In the genomic region with DNA sequence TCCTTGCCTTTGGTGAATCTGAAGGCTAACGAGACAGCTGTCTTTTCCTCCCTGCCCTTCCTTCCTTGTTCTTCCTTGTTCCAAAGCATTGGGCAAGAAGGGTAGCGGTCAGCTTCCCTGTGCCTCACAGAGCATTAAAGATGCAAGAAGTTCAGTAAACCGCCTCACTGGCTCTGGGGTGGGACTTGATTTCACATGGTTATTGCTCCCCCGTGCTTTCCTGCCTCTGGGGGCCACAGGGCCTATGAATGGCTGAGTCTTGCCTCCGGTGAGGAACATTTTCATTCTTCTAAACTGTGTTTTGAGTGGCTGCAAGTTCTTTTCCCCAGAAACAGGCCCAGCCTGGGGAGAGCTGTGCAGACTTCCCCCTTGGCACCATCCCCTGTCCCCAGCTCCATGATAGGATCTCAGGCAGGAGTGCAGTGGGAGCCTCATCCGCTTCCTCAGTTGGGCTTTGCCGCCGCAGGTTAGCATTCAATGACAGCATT, we compare ENCODE assay signal across 8 cellular contexts. TPM values are rescaled to one million over a fixed set of nuclear protein-coding genes. Genes with fewer than 3 reads are reported as not detected.
DNase-seq lines count a peak whose midpoint lies in the region; ATAC-seq lines count a peak whose summit lies in the region.

No MANE protein-coding gene starts in this region.

- H3K9me3 ChIP-seq in iPS-18c (ENCODE audit: control insufficient read depth, insufficient read depth, low read length) (no peaks in the 10 kb centered on the region), skeletal muscle tissue (ENCODE audit: control insufficient read depth in 3 of 3, low read length in 3 of 3) (no peaks in the 10 kb centered on the region)

- peaks cover 64 to 67% (median 67%) of the 10 kb centered on the region in 3 donors for H3K4me1 ChIP-seq in skeletal muscle tissue (ENCODE audit: control insufficient read depth in 3 of 3, insufficient read depth in 3 of 3, low read length in 3 of 3)

- H3K27ac ChIP-seq in skeletal muscle tissue (ENCODE audit: low read depth, low read length) = peak overlapping the region; percentile 95

- peaks cover 0 to 2% (median 0%) of the 10 kb centered on the region in 3 donors for H3K36me3 ChIP-seq in skeletal muscle tissue (ENCODE audit: control insufficient read depth in 3 of 3, insufficient read depth in 3 of 3, low read length in 3 of 3)

- no peaks in the 10 kb centered on the region for H3K9me3 Mint-ChIP-seq in activated CD4-positive, alpha-beta T cell treated with anti-CD3 and anti-CD28 coated beads, Interleukin-2, amount 10 ng/mL, durations not matched to agents 24 days and 14 days

- DNase-seq in activated CD4-positive, alpha-beta T cell treated with anti-CD3 and anti-CD28 coated beads, Interleukin-2, amount 10 ng/mL, durations not matched to agents 24 days and 14 days = no peak
- DNase-seq in activated CD4-positive, alpha-beta T cell treated with anti-CD3 and anti-CD28 coated beads for 48 hours = no peak
- peak; percentile 73 for DNase-seq in amniotic epithelial cell (ENCODE audit: low read depth)

- no peaks in the 10 kb centered on the region for H3K36me3 Mint-ChIP-seq in activated CD4-positive, alpha-beta T cell treated with anti-CD3 and anti-CD28 coated beads, Interleukin-2, amount 10 ng/mL, durations not matched to agents 24 days and 14 days (ENCODE audit: low read depth)

- peaks cover 46% of the 10 kb centered on the region for H3K4me1 Mint-ChIP-seq in activated CD4-positive, alpha-beta T cell treated with anti-CD3 and anti-CD28 coated beads, Interleukin-2, amount 10 ng/mL, durations not matched to agents 24 days and 14 days

- H3K4me3 Mint-ChIP-seq in activated CD4-positive, alpha-beta T cell treated with anti-CD3 and anti-CD28 coated beads, Interleukin-2, amount 10 ng/mL, durations not matched to agents 24 days and 14 days = peak overlapping the region; percentile 89

- peaks cover 15% of the 10 kb centered on the region for H3K27me3 Mint-ChIP-seq in activated CD4-positive, alpha-beta T cell treated with anti-CD3 and anti-CD28 coated beads, Interleukin-2, amount 10 ng/mL, durations not matched to agents 24 days and 14 days

- H3K27me3 ChIP-seq in skeletal muscle tissue (ENCODE audit: control insufficient read depth in 3 of 3, insufficient read depth in 3 of 3, low read length in 3 of 3) = no peaks in the 10 kb centered on the region

- ATAC-seq in HG02973 (IDR thresholded peaks at IDR 0.05; ENCODE audit: unreplicated experiment) (no peak), GM18519 (IDR thresholded peaks at IDR 0.05; ENCODE audit: low FRiP score, unreplicated experiment) (no peak), HG03460 (IDR thresholded peaks at IDR 0.05; ENCODE audit: unreplicated experiment) (no peak)

- peak overlapping the region; percentile 82 to 95 (median 94) for H3K9ac ChIP-seq in skeletal muscle tissue (ENCODE audit: low read depth in 1 of 3, low read length in 3 of 3)

- H3K4me3 ChIP-seq in iPS-18c (ENCODE audit: insufficient read depth, low read depth, low read length) (peak overlapping the region; percentile 80; the same call in 1 of the 2 replicates), skeletal muscle tissue (ENCODE audit: low read length in 3 of 3) (peak overlapping the region; percentile 84 to 93 (median 88))

- peak overlapping the region; percentile 63 for H3K27ac Mint-ChIP-seq in activated CD4-positive, alpha-beta T cell treated with anti-CD3 and anti-CD28 coated beads, Interleukin-2, amount 10 ng/mL, durations not matched to agents 24 days and 14 days

- intact Hi-C loops in activated CD4-positive, alpha-beta T cell treated with anti-CD3 and anti-CD28 coated beads, Interleukin-2, amount 10 ng/mL, durations not matched to agents 24 days and 14 days (cut with micrococcal nuclease) = loop anchor here (5.0 kb wide), 1 partner anchor 234 kb away; a partner anchor contains a TSS

RNA-seq across cellular contexts. Expression of a gene that starts 1.5 kb away (rescaled TPM):
- 6.2 and 7.0 TPM in 2 replicates for total RNA-seq in activated CD4-positive, alpha-beta T cell treated with anti-CD3 and anti-CD28 coated beads, Interleukin-2, amount 10 ng/mL, durations not matched to agents 24 days and 14 days
- total RNA-seq in skeletal muscle tissue = 21.9 TPM
